ENCODE assay signal across 1 cellular context in the genomic region with DNA sequence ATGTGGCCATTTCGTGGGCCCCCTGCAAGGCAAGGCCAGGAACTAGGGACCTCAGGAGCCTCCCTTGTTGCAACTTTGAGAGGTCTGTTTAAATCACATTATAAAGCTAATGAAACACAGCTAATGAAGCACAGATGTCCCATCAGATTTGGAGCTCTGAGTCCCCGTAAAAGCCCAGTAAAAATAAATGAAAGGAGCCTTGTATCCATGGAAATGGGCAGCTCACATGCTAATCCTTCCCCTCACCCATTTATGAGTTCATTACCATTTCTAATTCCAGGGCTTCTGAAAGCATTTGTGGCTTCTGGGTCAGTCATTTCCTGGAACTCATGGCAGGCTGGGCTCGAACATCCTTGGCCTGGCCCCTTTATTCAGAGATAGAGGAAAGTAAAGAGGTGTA.
TF ChIP-seq lines count a peak whose summit lies in the region.

No MANE protein-coding gene starts in this region.

TF ChIP-seq in GM23338, 12 proteins besides CTCF, POLR2A, EP300 and RAD21 (continued from another document):
- no peak for TF ChIP-seq ZNF462 (CRISPR knock-in tag; IDR thresholded peaks at IDR 0.05)
- TF ChIP-seq STAT1 (IDR thresholded peaks at IDR 0.05; ENCODE audit: unreplicated experiment), result no peak
- TF ChIP-seq ZNF331 (CRISPR knock-in tag; IDR thresholded peaks at IDR 0.05; ENCODE audit: low read depth), result no peak
- no peak for TF ChIP-seq CREB1 (CRISPR knock-in tag; IDR thresholded peaks at IDR 0.05; ENCODE audit: low read depth)
- TF ChIP-seq JUNB (IDR thresholded peaks at IDR 0.05; ENCODE audit: unreplicated experiment), result no peak
- no peak for TF ChIP-seq NANOG (IDR thresholded peaks at IDR 0.05; ENCODE audit: borderline replicate concordance)
- TF ChIP-seq ZNF114 (CRISPR knock-in tag; IDR thresholded peaks at IDR 0.05), result no peak
- no peak for TF ChIP-seq EZH2phosphoT487 (IDR thresholded peaks at IDR 0.05; ENCODE audit: unreplicated experiment)
- TF ChIP-seq EZH2 (IDR thresholded peaks at IDR 0.05; ENCODE audit: low read depth, unreplicated experiment), result no peak
- TF ChIP-seq, protein P1, sequence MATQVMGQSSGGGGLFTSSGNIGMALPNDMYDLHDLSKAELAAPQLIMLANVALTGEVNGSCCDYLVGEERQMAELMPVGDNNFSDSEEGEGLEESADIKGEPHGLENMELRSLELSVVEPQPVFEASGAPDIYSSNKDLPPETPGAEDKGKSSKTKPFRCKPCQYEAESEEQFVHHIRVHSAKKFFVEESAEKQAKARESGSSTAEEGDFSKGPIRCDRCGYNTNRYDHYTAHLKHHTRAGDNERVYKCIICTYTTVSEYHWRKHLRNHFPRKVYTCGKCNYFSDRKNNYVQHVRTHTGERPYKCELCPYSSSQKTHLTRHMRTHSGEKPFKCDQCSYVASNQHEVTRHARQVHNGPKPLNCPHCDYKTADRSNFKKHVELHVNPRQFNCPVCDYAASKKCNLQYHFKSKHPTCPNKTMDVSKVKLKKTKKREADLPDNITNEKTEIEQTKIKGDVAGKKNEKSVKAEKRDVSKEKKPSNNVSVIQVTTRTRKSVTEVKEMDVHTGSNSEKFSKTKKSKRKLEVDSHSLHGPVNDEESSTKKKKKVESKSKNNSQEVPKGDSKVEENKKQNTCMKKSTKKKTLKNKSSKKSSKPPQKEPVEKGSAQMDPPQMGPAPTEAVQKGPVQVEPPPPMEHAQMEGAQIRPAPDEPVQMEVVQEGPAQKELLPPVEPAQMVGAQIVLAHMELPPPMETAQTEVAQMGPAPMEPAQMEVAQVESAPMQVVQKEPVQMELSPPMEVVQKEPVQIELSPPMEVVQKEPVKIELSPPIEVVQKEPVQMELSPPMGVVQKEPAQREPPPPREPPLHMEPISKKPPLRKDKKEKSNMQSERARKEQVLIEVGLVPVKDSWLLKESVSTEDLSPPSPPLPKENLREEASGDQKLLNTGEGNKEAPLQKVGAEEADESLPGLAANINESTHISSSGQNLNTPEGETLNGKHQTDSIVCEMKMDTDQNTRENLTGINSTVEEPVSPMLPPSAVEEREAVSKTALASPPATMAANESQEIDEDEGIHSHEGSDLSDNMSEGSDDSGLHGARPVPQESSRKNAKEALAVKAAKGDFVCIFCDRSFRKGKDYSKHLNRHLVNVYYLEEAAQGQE (IDR thresholded peaks at IDR 0.05; ENCODE audit: unreplicated experiment), result no peak
- TF ChIP-seq, protein P2, sequence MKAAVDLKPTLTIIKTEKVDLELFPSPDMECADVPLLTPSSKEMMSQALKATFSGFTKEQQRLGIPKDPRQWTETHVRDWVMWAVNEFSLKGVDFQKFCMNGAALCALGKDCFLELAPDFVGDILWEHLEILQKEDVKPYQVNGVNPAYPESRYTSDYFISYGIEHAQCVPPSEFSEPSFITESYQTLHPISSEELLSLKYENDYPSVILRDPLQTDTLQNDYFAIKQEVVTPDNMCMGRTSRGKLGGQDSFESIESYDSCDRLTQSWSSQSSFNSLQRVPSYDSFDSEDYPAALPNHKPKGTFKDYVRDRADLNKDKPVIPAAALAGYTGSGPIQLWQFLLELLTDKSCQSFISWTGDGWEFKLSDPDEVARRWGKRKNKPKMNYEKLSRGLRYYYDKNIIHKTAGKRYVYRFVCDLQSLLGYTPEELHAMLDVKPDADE (IDR thresholded peaks at IDR 0.05), result no peak
